In genomic region chr10:37801557-37801956, GRCh38 we compare ENCODE assay signal across 29 cellular contexts. TPM values are rescaled to one million over a fixed set of nuclear protein-coding genes. Genes with fewer than 3 reads are reported as not detected.
"Had no signal": no experiment of that assay in that cellular context is flagged by ENCODE, and none has a peak within 500 bp of the region (broad histone marks: within the 10 kb centered on the region; RNA-seq: fewer than 3 reads in every experiment).

No MANE protein-coding gene starts in this region.

- H3K27ac Mint-ChIP-seq: dendritic cell treated with granulocyte-macrophage colony-stimulating factor and Interleukin-4, amounts not matched to agents 40 ng/mL and 50 ng/mL, for 4 days; effector memory CD8-positive, alpha-beta T cell; endodermal cell had no signal

- H2AFZ ChIP-seq: hepatocyte had no signal

- H3K4me3 Mint-ChIP-seq: dendritic cell treated with granulocyte-macrophage colony-stimulating factor and Interleukin-4, amounts not matched to agents 40 ng/mL and 50 ng/mL, for 4 days; effector memory CD8-positive, alpha-beta T cell; endodermal cell had no signal

- H3K4me1 ChIP-seq: colonic mucosa, esophagus muscularis mucosa, esophagus squamous epithelium, foreskin keratinocyte, gastroesophageal sphincter, heart left ventricle, heart right ventricle had no signal

- H3K4me2 ChIP-seq: hepatocyte had no signal

- H3K9me3 ChIP-seq: colonic mucosa had no signal

- H3K36me3 ChIP-seq: colonic mucosa, esophagus squamous epithelium, heart left ventricle had no signal

- DNase-seq: colonic mucosa; cortex of kidney; dermis blood vessel endothelial cell; dorsolateral prefrontal cortex; effector CD4-positive, alpha-beta T cell; effector CD8-positive, alpha-beta T cell; effector memory CD4-positive, alpha-beta T cell; effector memory CD8-positive, alpha-beta T cell; endodermal cell; erythroblast; esophagus squamous epithelium; foreskin fibroblast; foreskin keratinocyte; foreskin melanocyte; glutamatergic neuron; head of caudate nucleus; heart left ventricle; heart right ventricle had no signal

- H3K27ac ChIP-seq: colonic mucosa, coronary artery, dorsolateral prefrontal cortex, epithelial cell of prostate, esophagus muscularis mucosa, esophagus squamous epithelium, foreskin keratinocyte, gastroesophageal sphincter, heart left ventricle, heart right ventricle, hepatocyte had no signal

- H3K27me3 ChIP-seq: colonic mucosa, dorsolateral prefrontal cortex, esophagus muscularis mucosa, esophagus squamous epithelium, foreskin keratinocyte, gastroesophageal sphincter, heart left ventricle, heart right ventricle, hepatocyte had no signal

- H3K27me3 Mint-ChIP-seq: dendritic cell treated with granulocyte-macrophage colony-stimulating factor and Interleukin-4, amounts not matched to agents 40 ng/mL and 50 ng/mL, for 4 days; effector memory CD8-positive, alpha-beta T cell had no signal

- H3K79me2 ChIP-seq: hepatocyte had no signal

- H3K4me1 Mint-ChIP-seq: endodermal cell had no signal

- H3K4me3 ChIP-seq: colonic mucosa, coronary artery, dorsolateral prefrontal cortex, esophagus muscularis mucosa, esophagus squamous epithelium, gastroesophageal sphincter, heart left ventricle, heart right ventricle, hepatocyte had no signal

- ATAC-seq: effector memory CD8-positive, alpha-beta T cell; esophagus mucosa; foreskin keratinocyte; gastroesophageal sphincter; heart left ventricle; heart right ventricle had no signal

- FAIRE-seq: colon, endometrium, endothelial cell of umbilical vein, frontal cortex had no signal

RNA-seq across cellular contexts. Expression of gene ZNF248, which starts 55.9 kb away (rescaled TPM):
- total RNA-seq: hepatocyte had no signal
- polyA plus RNA-seq: hepatocyte had no signal
